In genomic region chr11:9802291-9802861, GRCh38 we compare ENCODE assay signal across 8 cellular contexts.
DNase-seq lines count a peak whose midpoint lies in the region; ATAC-seq and TF ChIP-seq lines count a peak whose summit lies in the region.

No MANE protein-coding gene starts in this region.

- TF ChIP-seq POLR2A in sigmoid colon (IDR thresholded peaks at IDR 0.05) = no peak

- no peak overlapping the region for H2AFZ ChIP-seq in GM23248

- H3K4me3 ChIP-seq in GM23248 (no peak overlapping the region), SK-N-MC (no peak overlapping the region), fibroblast of the aortic adventitia (ENCODE audit: low read depth, low read length) (no peak overlapping the region), sigmoid colon (no peak overlapping the region)

- H3K36me3 ChIP-seq in GM23248 (ENCODE audit: low read depth) = peaks cover 13% of the 10 kb centered on the region
- peaks cover 5% of the 10 kb centered on the region; the same call in 1 of the 2 replicates for H3K36me3 ChIP-seq in SK-N-MC (ENCODE audit: insufficient read depth, low read length)
- peaks cover 0 to 3% (median 1%) of the 10 kb centered on the region in 4 donors for H3K36me3 ChIP-seq in sigmoid colon

- peak; percentile 90 for DNase-seq in GM23248
- DNase-seq in SK-N-MC (ENCODE audit: low read depth, low spot score) = peak; percentile 47
- peak; percentile 93 for DNase-seq in fibroblast of the aortic adventitia (ENCODE audit: low read depth)
- DNase-seq in sigmoid colon = no peak
- no peak for DNase-seq in posterior cingulate gyrus

- intact Hi-C loops in sigmoid colon (cut with DNase I) = loop anchor here (5.0 kb wide), 1 partner anchor 40 kb away; no protein-coding TSS in a partner anchor
- intact Hi-C loops in posterior cingulate gyrus (cut with DNase I) = no loop called here

- in situ Hi-C loops in GM23248 (cut with MboI) = no loop called here

- peak overlapping the region; percentile 90 for H3K27ac ChIP-seq in GM23248
- peak overlapping the region; percentile 94 for H3K27ac ChIP-seq in SK-N-MC
- H3K27ac ChIP-seq in sigmoid colon = peak overlapping the region; percentile 63 to 88 (median 78)

- TF ChIP-seq CTCF in fibroblast of the aortic adventitia (IDR thresholded peaks at IDR 0.05; ENCODE audit: insufficient read depth, low read length) (no peak), sigmoid colon (IDR thresholded peaks at IDR 0.05) (no peak)

- peaks cover 53% of the 10 kb centered on the region for H3F3A ChIP-seq in GM23248 (ENCODE audit: insufficient read depth)

- H4K20me1 ChIP-seq in GM23248 (ENCODE audit: insufficient read depth) = no peaks in the 10 kb centered on the region

- TF ChIP-seq EP300 in sigmoid colon (IDR thresholded peaks at IDR 0.05) = peak; percentile 40 to 88 (median 82)

- ATAC-seq in GM21529 (IDR thresholded peaks at IDR 0.05; ENCODE audit: unreplicated experiment) (no peak), GM19324 (IDR thresholded peaks at IDR 0.05; ENCODE audit: low FRiP score, unreplicated experiment) (no peak), GM18517 (IDR thresholded peaks at IDR 0.05; ENCODE audit: unreplicated experiment) (no peak)

- whole genome bisulfite sequencing in GM23248 (ENCODE audit: low coverage in 1 of 2, low lambda C conversion rate in 2 of 2, missing lambda C conversion rate in 2 of 2), 2 experiments = 1 to 6% methylated on average over 3 of the region's 3 CpGs
- WGBS in sigmoid colon, 2 donors = 77 to 88% methylated on average over 3 of the region's 3 CpGs

- H3K4me1 ChIP-seq in GM23248 (ENCODE audit: insufficient read depth) (peaks cover 57% of the 10 kb centered on the region), sigmoid colon (peaks cover 0 to 46% (median 44%) of the 10 kb centered on the region in 4 donors)

- H3K9ac ChIP-seq in GM23248 = peak overlapping the region; percentile 55
- H3K9ac ChIP-seq in SK-N-MC (ENCODE audit: insufficient read length) = peak overlapping the region; percentile 76

- no peaks in the 10 kb centered on the region; the same call in 1 of the 2 replicates for H3K9me2 ChIP-seq in GM23248 (ENCODE audit: insufficient read depth)

- H3K9me3 ChIP-seq in GM23248 (ENCODE audit: low read depth) = no peaks in the 10 kb centered on the region
- H3K9me3 ChIP-seq in SK-N-MC (ENCODE audit: low read depth, low read length) = no peaks in the 10 kb centered on the region
- H3K9me3 ChIP-seq in sigmoid colon = no peaks in the 10 kb centered on the region

- peak overlapping the region; percentile 47 for H3K4me2 ChIP-seq in GM23248 (ENCODE audit: unreplicated experiment)

- H3K27me3 ChIP-seq in GM23248 (replicated peaks; ENCODE audit: insufficient read depth) = no peaks in the 10 kb centered on the region
- H3K27me3 ChIP-seq in sigmoid colon = no peaks in the 10 kb centered on the region

- H3K79me2 ChIP-seq in GM23248 (ENCODE audit: insufficient read depth) = no peaks in the 10 kb centered on the region

Comparison
In these comparisons a context has a peak if more than half of its experiments do, and no peak if none do; other contexts are left out.
1. DNase-seq: peak in GM23248 (single experiment), SK-N-MC (single experiment) and fibroblast of the aortic adventitia (single experiment); none in sigmoid colon (single experiment) and posterior cingulate gyrus (0 of 10).
2. Peak in every context shown above with its lines, with median percentiles within 50 percentile points of each other: H3K27ac ChIP-seq.